19 cellular contexts compared by ENCODE assay signal in the genomic region with DNA sequence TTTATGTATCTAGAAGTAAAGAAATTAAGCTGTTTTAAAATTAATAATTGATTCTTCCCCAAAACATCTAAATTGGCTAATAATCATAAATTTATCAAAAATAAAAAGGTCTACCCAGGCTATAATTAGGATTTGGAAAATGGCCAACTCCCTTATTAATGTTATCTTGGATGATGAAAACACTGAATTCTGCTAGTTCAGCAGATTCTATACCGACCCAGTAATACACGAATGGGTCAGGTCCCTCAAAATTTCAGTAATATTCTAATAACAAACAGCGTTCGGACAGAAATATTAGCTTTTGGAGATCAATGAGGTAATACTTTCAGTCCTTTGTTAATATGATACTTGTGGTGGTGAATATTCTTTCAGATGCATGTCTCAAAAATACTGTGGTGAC.
DNase-seq lines count a peak whose midpoint lies in the region; ATAC-seq, FAIRE-seq and TF ChIP-seq lines count a peak whose summit lies in the region.
"Had no signal": no experiment of that assay in that cellular context is flagged by ENCODE, and none has a peak within 500 bp of the region (broad histone marks: within the 10 kb centered on the region; RNA-seq: fewer than 3 reads in every experiment).

No MANE protein-coding gene starts in this region.

- in situ Hi-C loops in HepG2 (cut with HindIII; ENCODE audit: extremely low pct_ligation_motif_present, low pct_unique_long_range_greater_than_20kb), result no loop called here

- no peak for FAIRE-seq in HepG2 (lab: Jason Lieb, UNC)
- FAIRE-seq: A204.1, G401.6, GM12892, H1 had no signal

- no peaks in the 10 kb centered on the region for H3K9me3 ChIP-seq in HepG2 (ENCODE audit: low read length)
- H3K9me3 ChIP-seq in right lobe of liver, result no peaks in the 10 kb centered on the region
- H3K9me3 ChIP-seq in MM.1S (replicated peaks; ENCODE audit: insufficient read depth, low read length), result no peaks in the 10 kb centered on the region
- no peaks in the 10 kb centered on the region for H3K9me3 ChIP-seq in subcutaneous abdominal adipose tissue (ENCODE audit: control insufficient read depth in 5 of 5, low read length in 5 of 5)
- H3K9me3 ChIP-seq: Caco-2 had no signal

- POLR2A ChIA-PET in HepG2 (lab: Yijun Ruan, JAX), result no interaction called here

- H3F3A ChIP-seq in MM.1S (ENCODE audit: insufficient read depth, low read length), result no peaks in the 10 kb centered on the region

- H3K27me3 ChIP-seq in HepG2 (ENCODE audit: control insufficient read depth in 1 of 2, insufficient read depth in 2 of 2, low read length in 2 of 2), result no peaks in the 10 kb centered on the region; a peak in 2 of 5 replicates
- no peaks in the 10 kb centered on the region for H3K27me3 ChIP-seq in right lobe of liver
- H3K27me3 ChIP-seq in MM.1S (replicated peaks; ENCODE audit: insufficient read depth, low read length), result no peaks in the 10 kb centered on the region
- H3K27me3 ChIP-seq in subcutaneous abdominal adipose tissue (ENCODE audit: control insufficient read depth in 5 of 5, insufficient read depth in 4 of 5, low read length in 5 of 5), result no peaks in the 10 kb centered on the region

- no peak for DNase-seq in HepG2 (ENCODE audit: low spot score)
- no peak for DNase-seq in right lobe of liver
- DNase-seq in MM.1S, result no peak
- DNase-seq in NCI-H1436 (lab: John Stamatoyannopoulos, UW), result no peak
- DNase-seq: C1 segment of cervical spinal cord; Caco-2; CD8-positive, alpha-beta T cell; DMS153; DND-41; GM23248; H7; HCEC 1CT had no signal

- H3K4me3 ChIP-seq in HepG2 (replicated peaks in 1 of 3; ENCODE audit: insufficient read depth in 1 of 3, low read depth in 2 of 3, low read length in 3 of 3) (no peak overlapping the region), right lobe of liver (no peak overlapping the region), MM.1S (ENCODE audit: low read length) (no peak overlapping the region), subcutaneous abdominal adipose tissue (ENCODE audit: low read depth in 1 of 5, low read length in 5 of 5) (no peak overlapping the region)
- H3K4me3 ChIP-seq: GM23248 had no signal

- TF ChIP-seq CTCF in HepG2 (CRISPR knock-in tag; IDR thresholded peaks at IDR 0.05) (no peak), right lobe of liver (IDR thresholded peaks at IDR 0.05) (no peak), MM.1S (IDR thresholded peaks at IDR 0.05; ENCODE audit: low read length) (no peak)

- intact Hi-C loops in HepG2 (cut with micrococcal nuclease; ENCODE audit: unreplicated experiment) (no loop called here), right lobe of liver (cut with DNase I) (no loop called here)

- no peak overlapping the region for H2AFZ ChIP-seq in HepG2 (ENCODE audit: low read length)
- H2AFZ ChIP-seq in MM.1S (ENCODE audit: low read length), result no peak overlapping the region
- H2AFZ ChIP-seq: GM23248 had no signal

- no peaks in the 10 kb centered on the region for H3K79me2 ChIP-seq in HepG2 (ENCODE audit: insufficient read depth, low read length)
- H3K79me2 ChIP-seq in MM.1S (ENCODE audit: low read length), result no peaks in the 10 kb centered on the region

- H3K9ac ChIP-seq in HepG2 (ENCODE audit: insufficient read depth, low read depth, low read length) (no peak overlapping the region), MM.1S (ENCODE audit: low read length) (no peak overlapping the region), subcutaneous abdominal adipose tissue (ENCODE audit: low read length in 5 of 5) (no peak overlapping the region)
- H3K9ac ChIP-seq: GM23248 had no signal

- 73% methylated on average over 4 of the region's 4 CpGs for WGBS in HepG2 (ENCODE audit: low lambda C conversion rate)
- WGBS in right lobe of liver (ENCODE audit: insufficient coverage, low coverage, low lambda C conversion rate, missing lambda C conversion rate), result 54% methylated on average over 4 of the region's 4 CpGs

- no peak for TF ChIP-seq RAD21 in HepG2 (CRISPR knock-in tag; IDR thresholded peaks at IDR 0.05)

- no peak for TF ChIP-seq EP300 in HepG2 (IDR thresholded peaks at IDR 0.05; ENCODE audit: low read depth in 2 of 2, low read length in 2 of 2)
- no peak for TF ChIP-seq EP300 in HepG2 (CRISPR knock-in tag; IDR thresholded peaks at IDR 0.05; ENCODE audit: borderline replicate concordance)

- CTCF ChIA-PET in HepG2 (lab: Yijun Ruan, JAX; ENCODE audit: low intra/inter-chr PET ratio, low total read pairs), result no interaction called here

- H3K27ac ChIP-seq in HepG2 (ENCODE audit: extremely low read length, insufficient read depth, low read length) (no peak overlapping the region), right lobe of liver (no peak overlapping the region), MM.1S (ENCODE audit: low read length) (no peak overlapping the region), subcutaneous abdominal adipose tissue (ENCODE audit: low read depth, low read length) (peak overlapping the region; percentile 59)
- H3K27ac ChIP-seq: 22Rv1, GM23248 had no signal

- H3K36me3 ChIP-seq in HepG2 (replicated peaks in 1 of 2; ENCODE audit: control insufficient read depth in 1 of 2, insufficient read depth in 2 of 2, low read length in 2 of 2) (no peaks in the 10 kb centered on the region), right lobe of liver (no peaks in the 10 kb centered on the region), MM.1S (replicated peaks; ENCODE audit: insufficient read depth, low read length) (no peaks in the 10 kb centered on the region), subcutaneous abdominal adipose tissue (ENCODE audit: control insufficient read depth in 5 of 5, insufficient read depth in 5 of 5, low read length in 5 of 5) (no peaks in the 10 kb centered on the region)

- H3K4me2 ChIP-seq in HepG2 (ENCODE audit: low read depth, low read length) (no peak overlapping the region), MM.1S (ENCODE audit: low read depth, low read length) (peak overlapping the region; percentile 30; the same call in 1 of the 2 replicates)

- no TSS peak for BruUV-seq in HepG2 (replicated peaks; lab: Mats Ljungman, UMichigan)

- TF ChIP-seq POLR2A in HepG2 (IDR thresholded peaks at IDR 0.05; ENCODE audit: insufficient read depth in 1 of 2, low read depth in 2 of 2, low read length in 2 of 2) (no peak), right lobe of liver (IDR thresholded peaks at IDR 0.05) (no peak)

- H3K9me2 ChIP-seq in MM.1S (replicated peaks; ENCODE audit: insufficient read depth, low read length), result no peaks in the 10 kb centered on the region

- ATAC-seq in HepG2, result no peak
- ATAC-seq in right lobe of liver, result no peak
- ATAC-seq in HG03196 (IDR thresholded peaks at IDR 0.05; ENCODE audit: unreplicated experiment), result no peak
- ATAC-seq: CD8-positive, alpha-beta T cell had no signal

- H3K4me1 ChIP-seq in HepG2 (ENCODE audit: insufficient read depth, low read length) (no peaks in the 10 kb centered on the region), right lobe of liver (no peaks in the 10 kb centered on the region), MM.1S (ENCODE audit: low read length) (peaks cover 26% of the 10 kb centered on the region), subcutaneous abdominal adipose tissue (ENCODE audit: control insufficient read depth in 5 of 5, insufficient read depth in 5 of 5, low read length in 5 of 5) (peaks cover 3 to 28% (median 23%) of the 10 kb centered on the region in 5 donors)
- H3K4me1 ChIP-seq: Caco-2 had no signal

- H4K20me1 ChIP-seq in HepG2 (ENCODE audit: insufficient read depth, low read length), result no peaks in the 10 kb centered on the region
- no peaks in the 10 kb centered on the region for H4K20me1 ChIP-seq in MM.1S (ENCODE audit: insufficient read depth, low read length)

TF ChIP-seq in HepG2, 621 proteins besides CTCF, POLR2A, EP300 and RAD21:
- TF ChIP-seq POLR2AphosphoS5 (IDR thresholded peaks at IDR 0.05; ENCODE audit: low read depth, low read length) (no peak), MAFF (IDR thresholded peaks at IDR 0.05; ENCODE audit: low read depth, low read length) (peak; percentile 78), MAFK (conservative IDR thresholded peaks at IDR 0.05 in 1 of 2, IDR thresholded peaks at IDR 0.05 in 1 of 2; ENCODE audit: low read length in 2 of 2) (peak; percentile 67 to 82)
